In the genomic region with DNA sequence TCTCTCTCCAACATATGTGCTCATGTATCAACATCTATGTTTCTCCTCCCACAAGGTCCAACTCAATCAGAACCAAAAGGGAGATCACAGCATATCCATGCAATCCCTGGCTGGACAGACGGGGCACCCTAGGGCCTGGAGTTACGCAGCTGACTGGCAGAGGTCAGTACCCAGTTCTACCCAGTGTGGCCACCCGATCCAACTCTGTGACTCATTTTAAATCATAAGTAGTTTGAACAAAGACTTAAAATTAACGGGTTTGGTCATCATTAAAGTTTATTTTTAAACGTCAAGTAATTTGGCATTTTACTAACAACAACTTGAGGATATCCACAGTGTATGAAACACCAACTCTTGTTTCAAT, we compare ENCODE assay signal across 1 cellular context.
TF ChIP-seq lines count a peak whose summit lies in the region.

No MANE protein-coding gene starts in this region.

TF ChIP-seq in SK-N-SH treated with all-trans-retinoic acid at 6 μM for 48 hours, 23 proteins besides CTCF, POLR2A, EP300 and RAD21 (continued from another document):
- TF ChIP-seq, protein P1, sequence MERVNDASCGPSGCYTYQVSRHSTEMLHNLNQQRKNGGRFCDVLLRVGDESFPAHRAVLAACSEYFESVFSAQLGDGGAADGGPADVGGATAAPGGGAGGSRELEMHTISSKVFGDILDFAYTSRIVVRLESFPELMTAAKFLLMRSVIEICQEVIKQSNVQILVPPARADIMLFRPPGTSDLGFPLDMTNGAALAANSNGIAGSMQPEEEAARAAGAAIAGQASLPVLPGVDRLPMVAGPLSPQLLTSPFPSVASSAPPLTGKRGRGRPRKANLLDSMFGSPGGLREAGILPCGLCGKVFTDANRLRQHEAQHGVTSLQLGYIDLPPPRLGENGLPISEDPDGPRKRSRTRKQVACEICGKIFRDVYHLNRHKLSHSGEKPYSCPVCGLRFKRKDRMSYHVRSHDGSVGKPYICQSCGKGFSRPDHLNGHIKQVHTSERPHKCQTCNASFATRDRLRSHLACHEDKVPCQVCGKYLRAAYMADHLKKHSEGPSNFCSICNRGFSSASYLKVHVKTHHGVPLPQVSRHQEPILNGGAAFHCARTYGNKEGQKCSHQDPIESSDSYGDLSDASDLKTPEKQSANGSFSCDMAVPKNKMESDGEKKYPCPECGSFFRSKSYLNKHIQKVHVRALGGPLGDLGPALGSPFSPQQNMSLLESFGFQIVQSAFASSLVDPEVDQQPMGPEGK (CRISPR knock-in tag; IDR thresholded peaks at IDR 0.05; ENCODE audit: borderline replicate concordance) = no peak
- TF ChIP-seq ZC3H10 (CRISPR knock-in tag; IDR thresholded peaks at IDR 0.05) (no peak), ZNF565 (CRISPR knock-in tag; conservative IDR thresholded peaks at IDR 0.05; ENCODE audit: low read depth) (no peak), ISL1 (CRISPR knock-in tag; IDR thresholded peaks at IDR 0.05) (no peak), OSR1 (CRISPR knock-in tag; IDR thresholded peaks at IDR 0.05) (no peak), ESRRG (CRISPR knock-in tag; IDR thresholded peaks at IDR 0.05) (no peak), TCF4 (CRISPR knock-in tag; IDR thresholded peaks at IDR 0.05; ENCODE audit: borderline replicate concordance) (no peak), ZFP30 (CRISPR knock-in tag; IDR thresholded peaks at IDR 0.05) (no peak), ARNTL (CRISPR knock-in tag; IDR thresholded peaks at IDR 0.05; ENCODE audit: borderline replicate concordance, low read depth) (no peak), BACH2 (CRISPR knock-in tag; IDR thresholded peaks at IDR 0.05; ENCODE audit: borderline replicate concordance) (no peak)
